Comparison of ENCODE assay signal across 8 cellular contexts in genomic region chr7:2523941-2524807, GRCh38. TPM values are rescaled to one million over a fixed set of nuclear protein-coding genes. Genes with fewer than 3 reads are reported as not detected.
DNase-seq lines count a peak whose midpoint lies in the region; ATAC-seq and TF ChIP-seq lines count a peak whose summit lies in the region.

No MANE protein-coding gene starts in this region.

- H3K4me2 ChIP-seq in osteoblast (ENCODE audit: insufficient read depth, low read length) (peak overlapping the region; percentile 96), Karpas-422 (ENCODE audit: low read depth, low read length, poor library complexity, severe bottlenecking) (no peak overlapping the region)

- intact Hi-C loops in Calu3 (cut with micrococcal nuclease; ENCODE audit: unreplicated experiment) (loop anchor here (5.0 kb wide), 3 partner anchors 33 to 48 kb away; partner anchors contain the start of genes BRAT1, GRIFIN and IQCE), left cardiac atrium (cut with DNase I) (no loop called here)

- CTCF ChIA-PET in Calu3 (lab: Charles Lee), result interaction anchor here (0.7 to 1.7 kb wide), 6 partner anchors 45 to 114 kb away, joined by 3 to 8 read pairs (median 4); no protein-coding TSS in a partner anchor

- H2AFZ ChIP-seq in osteoblast (ENCODE audit: low read length) (no peak overlapping the region), Karpas-422 (ENCODE audit: low read length) (no peak overlapping the region)

- H3K79me2 ChIP-seq in osteoblast (ENCODE audit: insufficient read depth, low read length) (peaks cover 36% of the 10 kb centered on the region), Karpas-422 (ENCODE audit: low read length) (no peaks in the 10 kb centered on the region)

- DNase-seq in Calu3 (peak; percentile 99), NCI-H1436 treated with DMSO at 0.1 percent for 48 hours (lab: John Stamatoyannopoulos, UW) (peak; percentile 78), left cardiac atrium (peak; percentile 87), osteoblast (ENCODE audit: insufficient read length, low spot score, missing footprints) (peak; percentile 96), Karpas-422 (no peak), NOMO-1 treated with dmso at 0.1 percent for 144 hours (lab: John Stamatoyannopoulos, UW; ENCODE audit: unreplicated experiment) (no peak)
- DNase-seq in activated naive CD8-positive, alpha-beta T cell treated with anti-CD3 and anti-CD28 coated beads, Interleukin-2, amount 10 ng/mL, durations not matched to agents 7 days and 5 days, result no peak

- no peak for TF ChIP-seq CTCF in Calu3 (IDR thresholded peaks at IDR 0.05; ENCODE audit: unreplicated experiment)
- no peak for TF ChIP-seq CTCF in osteoblast (IDR thresholded peaks at IDR 0.05; ENCODE audit: extremely low read depth, low read depth, low read length)

- BruUV-seq in Calu3 (replicated peaks; lab: Mats Ljungman, UMichigan), result no TSS peak

- H3K36me3 Mint-ChIP-seq in Calu3 (ENCODE audit: insufficient read depth, unreplicated experiment), result peaks cover 91% of the 10 kb centered on the region
- peaks cover 25% of the 10 kb centered on the region for H3K36me3 Mint-ChIP-seq in activated naive CD8-positive, alpha-beta T cell treated with anti-CD3 and anti-CD28 coated beads, Interleukin-2, amount 10 ng/mL, durations not matched to agents 7 days and 5 days

- no peaks in the 10 kb centered on the region for H3K9me3 Mint-ChIP-seq in Calu3 (ENCODE audit: low read depth, unreplicated experiment)
- H3K9me3 Mint-ChIP-seq in activated naive CD8-positive, alpha-beta T cell treated with anti-CD3 and anti-CD28 coated beads, Interleukin-2, amount 10 ng/mL, durations not matched to agents 7 days and 5 days, result no peaks in the 10 kb centered on the region

- ATAC-seq in activated naive CD8-positive, alpha-beta T cell treated with anti-CD3 and anti-CD28 coated beads, Interleukin-2, amount 10 ng/mL, durations not matched to agents 7 days and 5 days (ENCODE audit: low read depth), result no peak
- ATAC-seq in left cardiac atrium, result peak; percentile 17 to 32
- no peak for ATAC-seq in HG03378 (IDR thresholded peaks at IDR 0.05; ENCODE audit: unreplicated experiment)

- peaks cover 50% of the 10 kb centered on the region for H3K4me1 ChIP-seq in osteoblast (ENCODE audit: insufficient read depth, low read length)
- H3K4me1 ChIP-seq in Karpas-422 (ENCODE audit: low read length), result peaks cover 13% of the 10 kb centered on the region

- no peak overlapping the region for H3K9ac ChIP-seq in Karpas-422 (ENCODE audit: low read length)

- peaks cover 46% of the 10 kb centered on the region for H3K4me1 Mint-ChIP-seq in Calu3 (ENCODE audit: low read depth, unreplicated experiment)
- H3K4me1 Mint-ChIP-seq in activated naive CD8-positive, alpha-beta T cell treated with anti-CD3 and anti-CD28 coated beads, Interleukin-2, amount 10 ng/mL, durations not matched to agents 7 days and 5 days, result peaks cover 25% of the 10 kb centered on the region

- H4K20me1 ChIP-seq in osteoblast (ENCODE audit: insufficient read depth, low read length) (peaks cover 61% of the 10 kb centered on the region), Karpas-422 (ENCODE audit: insufficient read depth, low read depth, low read length) (no peaks in the 10 kb centered on the region; the same call in 1 of the 2 replicates)

- H3K9me2 ChIP-seq in Karpas-422 (replicated peaks; ENCODE audit: insufficient read depth, low read length), result no peaks in the 10 kb centered on the region

- H3K27ac ChIP-seq in osteoblast (ENCODE audit: low read depth, low read length) (peak overlapping the region; percentile 49), Karpas-422 (ENCODE audit: low read length) (no peak overlapping the region)

- H3K4me3 ChIP-seq in osteoblast (ENCODE audit: insufficient read depth, low read length) (peak overlapping the region; percentile 88), Karpas-422 (ENCODE audit: low read length) (no peak overlapping the region)

- POLR2A ChIA-PET in activated naive CD8-positive, alpha-beta T cell treated with anti-CD3 and anti-CD28 coated beads, Interleukin-2, amount 10 ng/mL, durations not matched to agents 7 days and 5 days (lab: Charles Lee), result interaction anchor here (12.9 kb wide), 1 partner anchor 14 kb away, joined by 207 read pairs; no protein-coding TSS in a partner anchor

- H3K27me3 Mint-ChIP-seq in Calu3 (ENCODE audit: unreplicated experiment), result no peaks in the 10 kb centered on the region
- no peaks in the 10 kb centered on the region for H3K27me3 Mint-ChIP-seq in activated naive CD8-positive, alpha-beta T cell treated with anti-CD3 and anti-CD28 coated beads, Interleukin-2, amount 10 ng/mL, durations not matched to agents 7 days and 5 days

- H3K9me3 ChIP-seq in osteoblast (ENCODE audit: low read depth, low read length), result no peaks in the 10 kb centered on the region
- no peaks in the 10 kb centered on the region for H3K9me3 ChIP-seq in Karpas-422 (ENCODE audit: low read length)

- H3K27me3 ChIP-seq in osteoblast (ENCODE audit: insufficient read depth, low read length), result no peaks in the 10 kb centered on the region
- no peaks in the 10 kb centered on the region for H3K27me3 ChIP-seq in Karpas-422 (ENCODE audit: low read length)

- H3K36me3 ChIP-seq in osteoblast (ENCODE audit: insufficient read depth, low read length) (peaks cover 22% of the 10 kb centered on the region), Karpas-422 (ENCODE audit: insufficient read depth, low read length) (no peaks in the 10 kb centered on the region)

- peak overlapping the region; percentile 77 for H3K27ac Mint-ChIP-seq in Calu3 (ENCODE audit: unreplicated experiment)
- H3K27ac Mint-ChIP-seq in activated naive CD8-positive, alpha-beta T cell treated with anti-CD3 and anti-CD28 coated beads, Interleukin-2, amount 10 ng/mL, durations not matched to agents 7 days and 5 days, result no peak overlapping the region

- H3K4me3 Mint-ChIP-seq in Calu3 (ENCODE audit: low read depth, unreplicated experiment), result peak overlapping the region; percentile 99
- H3K4me3 Mint-ChIP-seq in activated naive CD8-positive, alpha-beta T cell treated with anti-CD3 and anti-CD28 coated beads, Interleukin-2, amount 10 ng/mL, durations not matched to agents 7 days and 5 days, result peak overlapping the region; percentile 42

RNA-seq across cellular contexts. Expression of gene LFNG, which starts 4.6 kb away (rescaled TPM):
- total RNA-seq in Calu3 (2022) (46.8 and 59.1 TPM in 2 replicates), left cardiac atrium (1 to 10 TPM; 8.7 to 9.2 TPM), osteoblast (16.2 and 21.0 TPM in 2 replicates)
- total RNA-seq in activated naive CD8-positive, alpha-beta T cell treated with anti-CD3 and anti-CD28 coated beads, Interleukin-2, amount 10 ng/mL, durations not matched to agents 7 days and 5 days, result 100 to 1,000 TPM; 115 to 121 TPM
- 0.07 and 0.19 TPM in 2 replicates for total RNA-seq in Karpas-422 (2014; rRNA removed; shearing (Covaris generic); ENCODE audit: low replicate concordance)

RNA-seq across cellular contexts. Expression of gene BRAT1, which starts 31.1 kb away (rescaled TPM):
- total RNA-seq in Calu3 (2022) (56.2 and 59.6 TPM in 2 replicates), left cardiac atrium (10 to 100 TPM; 14.6 to 17.6 TPM), osteoblast (23.9 and 28.2 TPM in 2 replicates)
- 10 to 100 TPM; 33.5 to 40.1 TPM for total RNA-seq in activated naive CD8-positive, alpha-beta T cell treated with anti-CD3 and anti-CD28 coated beads, Interleukin-2, amount 10 ng/mL, durations not matched to agents 7 days and 5 days
- 10.5 and 30.1 TPM in 2 replicates for total RNA-seq in Karpas-422 (2014; rRNA removed; shearing (Covaris generic); ENCODE audit: low replicate concordance)

RNA-seq across cellular contexts. Expression of gene IQCE, which starts 34.6 kb away (rescaled TPM):
- total RNA-seq in Calu3 (2022) (94.8 and 96.4 TPM in 2 replicates), left cardiac atrium (10 to 100 TPM; 11.5 to 12.0 TPM), osteoblast (15.3 and 18.8 TPM in 2 replicates)
- 10 to 100 TPM in 1 of 2 experiments, 1 to 10 TPM in 1; 8.3 to 10.0 TPM for total RNA-seq in activated naive CD8-positive, alpha-beta T cell treated with anti-CD3 and anti-CD28 coated beads, Interleukin-2, amount 10 ng/mL, durations not matched to agents 7 days and 5 days
- total RNA-seq in Karpas-422 (2014; rRNA removed; shearing (Covaris generic); ENCODE audit: low replicate concordance), result 0.93 and 1.1 TPM in 2 replicates

RNA-seq across cellular contexts. Expression of gene GRIFIN, which starts 48.0 kb away (rescaled TPM):
- total RNA-seq in Calu3 (2022), result not detected in 2 replicates
- total RNA-seq in activated naive CD8-positive, alpha-beta T cell treated with anti-CD3 and anti-CD28 coated beads, Interleukin-2, amount 10 ng/mL, durations not matched to agents 7 days and 5 days, result not detected
- not detected for total RNA-seq in left cardiac atrium
- not detected in 2 replicates for total RNA-seq in osteoblast
- not detected in 2 replicates for total RNA-seq in Karpas-422 (2014; rRNA removed; shearing (Covaris generic); ENCODE audit: low replicate concordance)

Comparison
In these comparisons a context has a peak if more than half of its experiments do, and no peak if none do; other contexts are left out.
1. DNase-seq: peak in Calu3 (single experiment), NCI-H1436 treated with DMSO at 0.1 percent for 48 hours (single experiment), left cardiac atrium (single experiment) and osteoblast (single experiment); none in activated naive CD8-positive, alpha-beta T cell treated with anti-CD3 and anti-CD28 coated beads, Interleukin-2, amount 10 ng/mL, durations not matched to agents 7 days and 5 days (single experiment), Karpas-422 (single experiment) and NOMO-1 treated with dmso at 0.1 percent for 144 hours (single experiment).
2. ATAC-seq: peak in left cardiac atrium (2 of 2); none in activated naive CD8-positive, alpha-beta T cell treated with anti-CD3 and anti-CD28 coated beads, Interleukin-2, amount 10 ng/mL, durations not matched to agents 7 days and 5 days (single experiment) and HG03378 (single experiment).